In genomic region chr9:127793093-127793708, GRCh38 we compare ENCODE assay signal across 9 cellular contexts. TPM values are rescaled to one million over a fixed set of nuclear protein-coding genes. Genes with fewer than 3 reads are reported as not detected.
A peak's percentile ranks its signal among the peaks of the same experiment; 100 is the strongest.
DNase-seq lines count a peak whose midpoint lies in the region; ATAC-seq and TF ChIP-seq lines count a peak whose summit lies in the region.
"Had no signal": no experiment of that assay in that cellular context is flagged by ENCODE, and none has a peak within 500 bp of the region (broad histone marks: within the 10 kb centered on the region; RNA-seq: fewer than 3 reads in every experiment).

No MANE protein-coding gene starts in this region.

- H3K4me1 ChIP-seq in OCI-LY7 (ENCODE audit: insufficient read depth, low read length, poor library complexity, severe bottlenecking): peaks cover 40% of the 10 kb centered on the region

- intact Hi-C loops in OCI-LY7 (cut with micrococcal nuclease; ENCODE audit: unreplicated experiment): no loop called here

- no peaks in the 10 kb centered on the region for H3K9me2 ChIP-seq in OCI-LY7 (ENCODE audit: insufficient read depth, low read length)

- H3K4me3 ChIP-seq in OCI-LY7 (ENCODE audit: low read depth, low read length, poor library complexity, severe bottlenecking): no peak overlapping the region

- TF ChIP-seq CTCF in OCI-LY7 (conservative IDR thresholded peaks at IDR 0.05; ENCODE audit: low read length) (no peak), osteocyte (IDR thresholded peaks at IDR 0.05) (no peak)

- peaks cover 20% of the 10 kb centered on the region; the same call in 1 of the 2 replicates for H4K20me1 ChIP-seq in OCI-LY7 (ENCODE audit: insufficient read depth, low read length)

- POLR2A ChIA-PET in OCI-LY7 (lab: Charles Lee): interaction anchor here (0.6 to 0.8 kb wide), 2 partner anchors 15 to 107 kb away, joined by 3 to 7 read pairs; partner anchors contain the start of gene SH2D3C

- H3K4me2 ChIP-seq in OCI-LY7 (ENCODE audit: low read length): no peak overlapping the region

- peaks cover 65% of the 10 kb centered on the region for H3K36me3 ChIP-seq in OCI-LY7 (ENCODE audit: insufficient read depth, low read length)

- H3K79me2 ChIP-seq in OCI-LY7 (ENCODE audit: insufficient read depth, low read depth, low read length): peaks cover 24% of the 10 kb centered on the region; the same call in 1 of the 2 replicates

- H3K4me1 Mint-ChIP-seq in stimulated activated naive B cell treated with anti-CD40 and anti-IgM and Interleukin-4, amounts not matched to agents 10 μg/mL and 1 μg/mL and 100 μg/mL, for 72 hours: peaks cover 37 to 60% of the 10 kb centered on the region in 2 donors
- H3K4me1 Mint-ChIP-seq in osteocyte (ENCODE audit: unreplicated experiment): no peaks in the 10 kb centered on the region

- peak overlapping the region; percentile 74 for H3K27ac Mint-ChIP-seq in stimulated activated naive B cell treated with anti-CD40 and anti-IgM and Interleukin-4, amounts not matched to agents 10 μg/mL and 1 μg/mL and 100 μg/mL, for 72 hours
- no peak overlapping the region for H3K27ac Mint-ChIP-seq in osteocyte (ENCODE audit: unreplicated experiment)

- H3K9me3 Mint-ChIP-seq in stimulated activated naive B cell treated with anti-CD40 and anti-IgM and Interleukin-4, amounts not matched to agents 10 μg/mL and 1 μg/mL and 100 μg/mL, for 72 hours: no peaks in the 10 kb centered on the region
- H3K9me3 Mint-ChIP-seq in osteocyte (ENCODE audit: unreplicated experiment): no peaks in the 10 kb centered on the region

- no TSS peak for BruUV-seq in OCI-LY7 (replicated peaks; lab: Mats Ljungman, UMichigan)

- no peaks in the 10 kb centered on the region for H3K27me3 Mint-ChIP-seq in stimulated activated naive B cell treated with anti-CD40 and anti-IgM and Interleukin-4, amounts not matched to agents 10 μg/mL and 1 μg/mL and 100 μg/mL, for 72 hours
- H3K27me3 Mint-ChIP-seq in osteocyte (ENCODE audit: unreplicated experiment): no peaks in the 10 kb centered on the region

- H3K9me3 ChIP-seq in OCI-LY7 (ENCODE audit: low read length): no peaks in the 10 kb centered on the region

- H3K36me3 Mint-ChIP-seq in stimulated activated naive B cell treated with anti-CD40 and anti-IgM and Interleukin-4, amounts not matched to agents 10 μg/mL and 1 μg/mL and 100 μg/mL, for 72 hours: peaks cover 28 to 31% of the 10 kb centered on the region in 2 donors
- peaks cover 28% of the 10 kb centered on the region for H3K36me3 Mint-ChIP-seq in osteocyte (ENCODE audit: unreplicated experiment)

- no peak overlapping the region for H3K4me3 Mint-ChIP-seq in stimulated activated naive B cell treated with anti-CD40 and anti-IgM and Interleukin-4, amounts not matched to agents 10 μg/mL and 1 μg/mL and 100 μg/mL, for 72 hours
- no peak overlapping the region for H3K4me3 Mint-ChIP-seq in osteocyte (ENCODE audit: unreplicated experiment)

- CTCF ChIA-PET in OCI-LY7 (lab: Charles Lee; ENCODE audit: unreplicated experiment): interaction anchor here (1.1 kb wide), 1 partner anchor 129 kb away, joined by 4 read pairs; no protein-coding TSS in a partner anchor

- peak overlapping the region; percentile 90 for H3K27ac ChIP-seq in OCI-LY7 (ENCODE audit: low read depth, low read length, poor library complexity, severe bottlenecking)

- no peak for TF ChIP-seq POLR2A in erythroblast (IDR thresholded peaks at IDR 0.05; ENCODE audit: low read length)

- DNase-seq in activated CD8-positive, alpha-beta memory T cell treated with anti-CD3 and anti-CD28 coated beads for 24 hours: peak; percentile 56
- no peak for DNase-seq in activated CD8-positive, alpha-beta memory T cell treated with anti-CD3 and anti-CD28 coated beads, Interleukin-2, amount 50 U/mL, for 4 hours
- DNase-seq in OCI-LY7 (ENCODE audit: low spot score): no peak
- DNase-seq in fibroblast of gingiva (ENCODE audit: low read depth): peak; percentile 41
- no peak for DNase-seq in stimulated activated naive B cell treated with anti-CD40 and anti-IgM and Interleukin-4, amounts not matched to agents 10 μg/mL and 1 μg/mL and 100 μg/mL, for 72 hours
- no peak for DNase-seq in osteocyte (ENCODE audit: extremely low spot score, unreplicated experiment)
- DNase-seq in erythroblast (lab: John Stamatoyannopoulos, UW): no peak
- no peak for DNase-seq in amygdala (lab: John Stamatoyannopoulos, UW)
- DNase-seq: NK-92 treated with Interleukin-12 subunit alpha and Interleukin-12 subunit beta, amount 100 ng/mL, for 24 hours had no signal

- ATAC-seq in stimulated activated naive B cell treated with anti-CD40 and anti-IgM and Interleukin-4, amounts not matched to agents 10 μg/mL and 1 μg/mL and 100 μg/mL, for 72 hours (replicated peaks): no peak

- no peak overlapping the region for H2AFZ ChIP-seq in OCI-LY7 (ENCODE audit: low read length)

RNA-seq across cellular contexts. Expression of gene CDK9, which starts 7.4 kb away (rescaled TPM):
- total RNA-seq in OCI-LY7 (2014; rRNA removed; shearing (Covaris generic)): 69.8 and 80.0 TPM in 2 replicates
- total RNA-seq in OCI-LY7 (2022) (123 and 136 TPM in 2 replicates), osteocyte (78.0 and 78.5 TPM in 2 replicates)

RNA-seq across cellular contexts. Expression of gene FPGS, which starts 9.5 kb away (rescaled TPM):
- 136 and 147 TPM in 2 replicates for total RNA-seq in OCI-LY7 (2014; rRNA removed; shearing (Covaris generic))
- 132 and 165 TPM in 2 replicates for total RNA-seq in OCI-LY7 (2022)
- total RNA-seq in osteocyte: 58.7 and 65.1 TPM in 2 replicates

RNA-seq across cellular contexts. Expression of gene SH2D3C, which starts 14.7 kb away (rescaled TPM):
- total RNA-seq in OCI-LY7 (2014; rRNA removed; shearing (Covaris generic)): 38.5 and 40.0 TPM in 2 replicates
- total RNA-seq in OCI-LY7 (2022) (39.1 and 45.7 TPM in 2 replicates), osteocyte (19.3 and 20.4 TPM in 2 replicates)

RNA-seq across cellular contexts. Expression of gene TOR2A, which starts 58.1 kb away (rescaled TPM):
- 8.9 and 13.9 TPM in 2 replicates for total RNA-seq in OCI-LY7 (2014; rRNA removed; shearing (Covaris generic))
- total RNA-seq in OCI-LY7 (2022): 17.9 and 21.6 TPM in 2 replicates
- 9.3 and 11.5 TPM in 2 replicates for total RNA-seq in osteocyte

Comparison
In these comparisons a context has a peak if more than half of its experiments do, and no peak if none do; other contexts are left out.
1. DNase-seq: peak in activated CD8-positive, alpha-beta memory T cell treated with anti-CD3 and anti-CD28 coated beads for 24 hours (single experiment) and fibroblast of gingiva (single experiment); none in activated CD8-positive, alpha-beta memory T cell treated with anti-CD3 and anti-CD28 coated beads, Interleukin-2, amount 50 U/mL, for 4 hours (single experiment), OCI-LY7 (single experiment), stimulated activated naive B cell treated with anti-CD40 and anti-IgM and Interleukin-4, amounts not matched to agents 10 μg/mL and 1 μg/mL and 100 μg/mL, for 72 hours (single experiment), osteocyte (single experiment), erythroblast (0 of 2) and amygdala (0 of 56).